Comparison of ENCODE assay signal across 21 cellular contexts in the genomic region with DNA sequence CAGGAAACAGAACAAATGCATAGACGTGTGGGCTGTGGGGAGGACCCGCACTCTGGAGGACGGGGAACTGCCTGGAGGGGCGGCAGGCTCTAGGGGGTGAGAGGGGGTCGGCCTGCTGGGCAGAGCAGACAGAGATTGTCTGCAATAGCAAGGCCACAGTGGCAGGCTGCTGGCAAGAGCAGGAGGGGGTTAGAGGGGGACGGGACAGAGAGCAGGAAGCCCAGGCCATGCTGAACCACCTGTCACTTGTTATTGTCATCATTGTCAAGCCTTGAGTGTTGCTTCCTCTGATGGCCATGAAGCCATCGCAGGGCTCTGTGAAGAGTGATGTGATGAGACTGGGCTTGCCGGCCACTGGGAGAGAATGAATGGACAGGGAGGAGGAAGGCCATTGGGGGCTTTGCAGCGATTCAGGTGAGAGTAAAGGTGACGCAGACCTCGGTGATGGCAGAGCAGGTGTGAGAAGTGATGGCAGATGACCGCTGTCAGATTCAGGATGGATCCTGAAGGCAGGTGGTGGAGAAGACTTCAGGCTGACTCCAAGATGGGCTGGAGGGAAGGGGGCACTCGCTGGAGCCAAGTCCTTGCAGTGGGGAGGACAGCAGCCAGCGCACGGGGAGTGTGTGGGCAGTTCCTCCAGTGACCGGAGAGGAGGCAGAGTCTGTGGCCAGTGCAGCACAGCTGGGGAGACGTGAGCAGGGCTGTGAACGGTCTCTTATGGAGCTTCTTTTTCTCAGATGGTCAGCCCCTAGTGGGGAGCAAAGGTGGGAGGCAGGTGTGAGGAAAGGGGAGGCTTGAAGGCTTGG. TPM values are rescaled to one million over a fixed set of nuclear protein-coding genes. Genes with fewer than 3 reads are reported as not detected.
A peak's percentile ranks its signal among the peaks of the same experiment; 100 is the strongest.
DNase-seq lines count a peak whose midpoint lies in the region; ATAC-seq, FAIRE-seq and TF ChIP-seq lines count a peak whose summit lies in the region.
"Had no signal": no experiment of that assay in that cellular context is flagged by ENCODE, and none has a peak within 500 bp of the region (broad histone marks: within the 10 kb centered on the region; RNA-seq: fewer than 3 reads in every experiment).

No MANE protein-coding gene starts in this region.

- peak overlapping the region; percentile 77 for H3K27ac Mint-ChIP-seq in stimulated activated effector memory CD8-positive, alpha-beta T cell treated with anti-CD3 and anti-CD28 coated beads, Interleukin-12 subunit alpha, Interleukin-12 subunit beta, amount 100 ng/mL, for 72 hours
- H3K27ac Mint-ChIP-seq: CD8-positive, alpha-beta T cell had no signal

- intact Hi-C loops in mucosa of descending colon (cut with DNase I, micrococcal nuclease), result no loop called here

- ATAC-seq in mucosa of descending colon (peak; percentile 17), HG03139 (IDR thresholded peaks at IDR 0.05; ENCODE audit: unreplicated experiment) (no peak), HG02938 (IDR thresholded peaks at IDR 0.05; ENCODE audit: unreplicated experiment) (no peak)
- ATAC-seq in stimulated activated effector memory CD8-positive, alpha-beta T cell treated with anti-CD3 and anti-CD28 coated beads, Interleukin-12 subunit alpha, Interleukin-12 subunit beta, amount 100 ng/mL, for 72 hours, result no peak
- ATAC-seq: CD8-positive, alpha-beta T cell had no signal

- peaks cover 4% of the 10 kb centered on the region for H3K27me3 ChIP-seq in bronchial epithelial cell (ENCODE audit: control insufficient read depth, insufficient read depth, low read length)

- POLR2A ChIA-PET in RWPE1 (lab: Yijun Ruan, JAX; ENCODE audit: low non-redundant PET), result no interaction called here

- no peaks in the 10 kb centered on the region for H3K4me1 ChIP-seq in mucosa of descending colon (ENCODE audit: low read depth)

- peak; percentile 49 for DNase-seq in DMS53 (lab: John Stamatoyannopoulos, UW)
- DNase-seq in DMS53 treated with DMSO at 0.1 percent for 48 hours (lab: John Stamatoyannopoulos, UW; ENCODE audit: unreplicated experiment), result no peak
- DNase-seq in bronchial epithelial cell (ENCODE audit: low read depth), result no peak
- DNase-seq in mucosa of descending colon, result no peak
- no peak for DNase-seq in stimulated activated effector memory CD8-positive, alpha-beta T cell treated with anti-CD3 and anti-CD28 coated beads, Interleukin-12 subunit alpha, Interleukin-12 subunit beta, amount 100 ng/mL, for 72 hours (ENCODE audit: low spot score in 2 of 2)
- DNase-seq in RWPE1 (ENCODE audit: low spot score), result no peak
- DNase-seq: CD8-positive, alpha-beta T cell; GF-D8; GM23248; HCEC 1CT; KBM-7; MV-4-11; NCI-H2081; NCI-H524 had no signal

- FAIRE-seq in bronchial epithelial cell (lab: Jason Lieb, UNC), result peak; percentile 60
- FAIRE-seq: GM12891, GM18507 had no signal

- TF ChIP-seq CTCF in bronchial epithelial cell (IDR thresholded peaks at IDR 0.05; ENCODE audit: insufficient read depth, low read length, severe bottlenecking) (no peak), mucosa of descending colon (IDR thresholded peaks at IDR 0.05) (no peak), RWPE1 (conservative IDR thresholded peaks at IDR 0.05; ENCODE audit: low read depth) (no peak)

- H3K4me3 Mint-ChIP-seq in stimulated activated effector memory CD8-positive, alpha-beta T cell treated with anti-CD3 and anti-CD28 coated beads, Interleukin-12 subunit alpha, Interleukin-12 subunit beta, amount 100 ng/mL, for 72 hours, result no peak overlapping the region
- H3K4me3 Mint-ChIP-seq: CD8-positive, alpha-beta T cell had no signal

- CTCF ChIA-PET in RWPE1 (lab: Yijun Ruan, JAX), result no interaction called here

- no peaks in the 10 kb centered on the region for H3K4me1 Mint-ChIP-seq in stimulated activated effector memory CD8-positive, alpha-beta T cell treated with anti-CD3 and anti-CD28 coated beads, Interleukin-12 subunit alpha, Interleukin-12 subunit beta, amount 100 ng/mL, for 72 hours

- no peak overlapping the region for H3K27ac ChIP-seq in RWPE1
- H3K27ac ChIP-seq: 22Rv1, GM23248 had no signal

- H3K36me3 ChIP-seq in bronchial epithelial cell (ENCODE audit: control insufficient read depth, insufficient read depth, low read length) (no peaks in the 10 kb centered on the region), mucosa of descending colon (ENCODE audit: low read depth) (no peaks in the 10 kb centered on the region)

- no peaks in the 10 kb centered on the region for H3K9me3 Mint-ChIP-seq in stimulated activated effector memory CD8-positive, alpha-beta T cell treated with anti-CD3 and anti-CD28 coated beads, Interleukin-12 subunit alpha, Interleukin-12 subunit beta, amount 100 ng/mL, for 72 hours
- H3K9me3 Mint-ChIP-seq: CD8-positive, alpha-beta T cell had no signal

- no peaks in the 10 kb centered on the region for H3K36me3 Mint-ChIP-seq in stimulated activated effector memory CD8-positive, alpha-beta T cell treated with anti-CD3 and anti-CD28 coated beads, Interleukin-12 subunit alpha, Interleukin-12 subunit beta, amount 100 ng/mL, for 72 hours
- H3K36me3 Mint-ChIP-seq: CD8-positive, alpha-beta T cell had no signal

- H3K4me3 ChIP-seq in bronchial epithelial cell (ENCODE audit: low read depth, low read length), result no peak overlapping the region
- H3K4me3 ChIP-seq in mucosa of descending colon, result no peak overlapping the region
- H3K4me3 ChIP-seq: GM23248 had no signal

- no peaks in the 10 kb centered on the region for H3K9me3 ChIP-seq in mucosa of descending colon

RNA-seq across cellular contexts. Expression of a gene that starts 43.6 kb away (rescaled TPM):
- total RNA-seq in bronchial epithelial cell, result not detected in 2 replicates
- total RNA-seq in mucosa of descending colon, result not detected
- total RNA-seq: CD8-positive, alpha-beta T cell; Daoy; GM23248; SK-MEL-5 had no signal

RNA-seq across cellular contexts. Expression of a gene that starts 43.7 kb away (rescaled TPM):
- total RNA-seq in bronchial epithelial cell (24.0 and 28.4 TPM in 2 replicates), mucosa of descending colon (10 to 100 TPM; 51.3 to 71.8 (median 67.5) TPM)
